Comparison of ENCODE assay signal across 28 cellular contexts in the genomic region with DNA sequence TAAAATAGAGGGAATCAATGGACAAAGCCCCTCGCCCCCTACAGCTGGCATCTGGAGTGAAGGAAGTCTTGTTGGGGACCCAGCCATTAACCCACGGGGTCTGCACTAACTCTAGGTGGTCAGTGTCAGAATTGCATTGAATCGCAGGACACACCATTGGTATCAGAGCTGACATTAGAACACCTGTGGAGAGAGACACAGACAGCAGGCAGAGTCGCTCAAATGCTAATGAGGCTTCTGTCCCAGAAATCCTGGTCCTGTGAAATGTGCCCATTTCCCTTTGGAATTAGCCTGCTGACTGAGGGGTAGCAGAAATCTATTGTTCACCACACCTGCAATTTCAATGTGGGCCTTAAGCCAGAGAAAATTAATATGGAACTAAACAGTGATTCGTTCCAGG. TPM values are rescaled to one million over a fixed set of nuclear protein-coding genes. Genes with fewer than 3 reads are reported as not detected.
"Had no signal": no experiment of that assay in that cellular context is flagged by ENCODE, and none has a peak within 500 bp of the region (broad histone marks: within the 10 kb centered on the region; RNA-seq: fewer than 3 reads in every experiment).

No MANE protein-coding gene starts in this region.

- H3K4me2 ChIP-seq: KMS-11, SK-N-SH had no signal

- H3K27ac ChIP-seq: brain microvascular endothelial cell, cardiac muscle cell, KMS-11, Peyer's patch, RWPE1, SJCRH30, WERI-Rb-1 had no signal

- DNase-seq: activated CD4-positive, alpha-beta T cell treated with anti-CD3 and anti-CD28 coated beads for 36 hours; activated CD4-positive, alpha-beta T cell treated with anti-CD3 and anti-CD28 coated beads, Interleukin-2, amount 50 U/mL, for 1 hour; activated CD8-positive, alpha-beta memory T cell treated with anti-CD3 and anti-CD28 coated beads, Interleukin-2, amount 50 U/mL, for 4 hours; activated CD8-positive, alpha-beta T cell treated with anti-CD3 and anti-CD28 coated beads for 36 hours; activated gamma-delta T cell treated with Interleukin-2 at 50 U/mL for 16 hours; activated naive CD4-positive, alpha-beta T cell treated with anti-CD3 and anti-CD28 coated beads, Interleukin-2, amount 10 ng/mL, durations not matched to agents 7 days and 5 days; activated naive CD8-positive, alpha-beta T cell treated with anti-CD3 and anti-CD28 coated beads for 36 hours; activated T-cell treated with anti-CD3 and anti-CD28 coated beads, Interleukin-2, amount 50 U/mL, for 72 hours; brain microvascular endothelial cell; NCI-H1092; NCI-H1417; NCI-H2029; NCI-H2107; NCI-H510A treated with DMSO at 0.1 percent for 48 hours; NCI-H69; NK-92 treated with Interleukin-12 subunit alpha and Interleukin-12 subunit beta, amount 100 ng/mL, for 24 hours; Peyer's patch; Right ventricle myocardium superior; SJCRH30; SK-N-SH; T-helper 1 cell; WERI-Rb-1 had no signal

- H3K4me1 ChIP-seq: Peyer's patch, SJCRH30 had no signal

- H3K36me3 ChIP-seq: brain microvascular endothelial cell, cardiac muscle cell, Peyer's patch, SJCRH30, WERI-Rb-1 had no signal

- H3K9ac ChIP-seq: KMS-11, SK-N-SH had no signal

- H3K9me3 ChIP-seq: Peyer's patch, SJCRH30, SK-N-SH had no signal

- H3K27me3 ChIP-seq: brain microvascular endothelial cell, Peyer's patch, SJCRH30 had no signal

- H3K4me3 ChIP-seq: cardiac muscle cell, Peyer's patch, SJCRH30 had no signal

RNA-seq across cellular contexts. Expression of gene TMEM132D, which starts 33.0 kb away (rescaled TPM):
- total RNA-seq: activated CD4-positive, alpha-beta T cell treated with anti-CD3 and anti-CD28 coated beads for 36 hours; activated CD8-positive, alpha-beta T cell treated with anti-CD3 and anti-CD28 coated beads for 36 hours; activated naive CD8-positive, alpha-beta T cell treated with anti-CD3 and anti-CD28 coated beads for 36 hours; activated T-cell treated with anti-CD3 and anti-CD28 coated beads, Interleukin-2, amount 50 U/mL, for 72 hours; activated T-helper 2 cell treated with anti-CD3 and anti-CD28 coated beads, Interferon-gamma antibody, Interleukin-2, Interleukin-4, amounts not matched to agents 10 μg/mL and 5 μg/mL and 100 μg/mL, durations not matched to agents 14 hours and 24 hours and 36 hours; MCF 10A; Right ventricle myocardium superior; T-helper 2 cell treated with Interferon-gamma antibody and Interleukin-4, amounts not matched to agents 100 ng/mL and 5 ng/mL, for 36 hours had no signal
- polyA plus RNA-seq: cardiac muscle cell, SK-N-SH had no signal
